26 cellular contexts compared by ENCODE assay signal in the genomic region with DNA sequence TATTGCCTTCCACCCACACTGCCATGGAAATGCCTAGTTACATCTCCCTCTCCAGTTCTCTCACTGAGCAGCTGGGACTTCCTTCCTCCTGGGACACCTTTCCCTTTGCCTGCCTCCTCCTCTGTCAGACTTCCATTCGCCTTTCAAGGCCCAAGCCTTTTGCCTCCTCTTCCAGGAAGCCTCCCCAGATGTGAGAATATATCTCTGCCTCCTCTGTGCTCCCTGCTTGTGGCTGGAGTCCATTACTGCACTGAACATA. TPM values are rescaled to one million over a fixed set of nuclear protein-coding genes. Genes with fewer than 3 reads are reported as not detected.
"Had no signal": no experiment of that assay in that cellular context is flagged by ENCODE, and none has a peak within 500 bp of the region (broad histone marks: within the 10 kb centered on the region; RNA-seq: fewer than 3 reads in every experiment).

No MANE protein-coding gene starts in this region.

- DNase-seq: activated CD4-positive, alpha-beta T cell treated with anti-CD3 and anti-CD28 coated beads, Interleukin-2, amount 10 ng/mL, durations not matched to agents 7 days and 5 days; activated CD4-positive, CD25-positive, alpha-beta regulatory T cell; activated naive CD4-positive, alpha-beta T cell; activated T-cell treated with anti-CD3 and anti-CD28 coated beads, Interleukin-2, amount 50 U/mL, for 72 hours; body of pancreas; KG1; NCI-H1048; NCI-H146; NCI-H1930; NCI-H2171 treated with DMSO at 0.1 percent for 48 hours; NCI-H345; NCI-H510A; NCI-H526 treated with DMSO at 0.1 percent for 48 hours; NCI-H82; OCI-M1; RPMI8226; T-cell had no signal

- H3K36me3 Mint-ChIP-seq: activated naive CD4-positive, alpha-beta T cell treated with anti-CD3 and anti-CD28 coated beads, Interleukin-2, amount 50 U/mL, for 24 hours; T-cell had no signal

- ATAC-seq: activated T-cell treated with anti-CD3 and anti-CD28 coated beads, Interleukin-2, amount 50 U/mL, for 72 hours; body of pancreas; Panc1; Right ventricle myocardium inferior; T-cell had no signal

- H3K36me3 ChIP-seq: ascending aorta had no signal

- FAIRE-seq: bronchial epithelial cell had no signal

- H3K4me3 ChIP-seq: ascending aorta, body of pancreas, SK-N-MC had no signal

- H3K9me3 Mint-ChIP-seq: activated CD4-positive, alpha-beta T cell treated with anti-CD3 and anti-CD28 coated beads, Interleukin-2, amount 10 ng/mL, durations not matched to agents 7 days and 5 days; activated T-cell treated with anti-CD3 and anti-CD28 coated beads, Interleukin-2, amount 50 U/mL, for 72 hours; central memory CD8-positive, alpha-beta T cell had no signal

- H3K27ac ChIP-seq: ascending aorta, body of pancreas, SK-N-MC, VCaP had no signal

- H3K27me3 Mint-ChIP-seq: activated CD4-positive, alpha-beta memory T cell treated with anti-CD3 and anti-CD28 coated beads for 36 hours; T-cell had no signal

- H3K4me3 Mint-ChIP-seq: activated CD4-positive, alpha-beta memory T cell treated with anti-CD3 and anti-CD28 coated beads for 36 hours; activated CD4-positive, alpha-beta T cell treated with anti-CD3 and anti-CD28 coated beads, Interleukin-2, amount 10 ng/mL, durations not matched to agents 7 days and 5 days; activated naive CD4-positive, alpha-beta T cell treated with anti-CD3 and anti-CD28 coated beads, Interleukin-2, amount 50 U/mL, for 24 hours; activated T-cell treated with anti-CD3 and anti-CD28 coated beads, Interleukin-2, amount 50 U/mL, for 72 hours; central memory CD8-positive, alpha-beta T cell; T-cell had no signal

- H3K27me3 ChIP-seq: ascending aorta had no signal

- H3K9me3 ChIP-seq: ascending aorta, body of pancreas had no signal

- H3K27ac Mint-ChIP-seq: activated CD4-positive, alpha-beta memory T cell treated with anti-CD3 and anti-CD28 coated beads for 36 hours; activated CD4-positive, alpha-beta T cell treated with anti-CD3 and anti-CD28 coated beads, Interleukin-2, amount 10 ng/mL, durations not matched to agents 7 days and 5 days; activated naive CD4-positive, alpha-beta T cell treated with anti-CD3 and anti-CD28 coated beads, Interleukin-2, amount 50 U/mL, for 24 hours; T-cell had no signal

RNA-seq across cellular contexts. Expression of a gene that starts 45.2 kb away (rescaled TPM):
- total RNA-seq: ascending aorta had no signal

RNA-seq across cellular contexts. Expression of a gene that starts 47.8 kb away (rescaled TPM):
- total RNA-seq: ascending aorta had no signal
